Comparison of ENCODE assay signal across 17 cellular contexts in the genomic region with DNA sequence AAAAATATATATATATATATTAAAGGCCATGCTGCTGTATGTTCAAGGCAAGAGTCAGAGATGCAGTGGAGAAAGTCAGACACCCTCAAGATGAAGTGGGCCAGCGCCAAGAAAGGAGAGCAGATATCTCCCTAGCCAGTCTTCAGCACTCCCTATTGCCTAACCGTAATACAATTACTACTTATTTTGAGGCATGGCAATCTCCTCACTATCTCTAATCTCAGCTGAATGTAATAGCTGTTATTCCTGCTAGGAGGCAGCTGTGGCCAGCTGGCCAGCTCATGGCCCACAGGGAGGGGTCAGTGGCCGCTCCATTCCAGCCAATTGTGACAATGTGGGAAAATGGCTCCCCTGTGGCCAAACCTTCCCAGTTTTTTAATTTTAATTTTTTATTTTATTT.
"Had no signal": no experiment of that assay in that cellular context is flagged by ENCODE, and none has a peak within 500 bp of the region (broad histone marks: within the 10 kb centered on the region; RNA-seq: fewer than 3 reads in every experiment).

No MANE protein-coding gene starts in this region.

- DNase-seq: activated CD8-positive, alpha-beta memory T cell treated with anti-CD3 and anti-CD28 coated beads, Interleukin-2, amount 10 ng/mL, durations not matched to agents 7 days and 5 days; activated T-cell treated with anti-CD3 and anti-CD28 coated beads, Interleukin-2, amount 50 U/mL, for 24 hours; foreskin melanocyte; kidney glomerular epithelial cell; naive thymus-derived CD8-positive, alpha-beta T cell; stimulated activated CD4-positive, alpha-beta T cell treated with anti-CD3 and anti-CD28 coated beads, Interleukin-4, amount 100 ng/mL, for 1 hour; stomach; uterus had no signal

- H3K27me3 ChIP-seq: breast epithelium, esophagus muscularis mucosa, hepatocyte, neutrophil, stomach, uterus had no signal

- H3K36me3 ChIP-seq: breast epithelium, uterus had no signal

- H3K27me3 Mint-ChIP-seq: activated CD8-positive, alpha-beta memory T cell treated with anti-CD3 and anti-CD28 coated beads, Interleukin-2, amount 10 ng/mL, durations not matched to agents 7 days and 5 days; activated T-cell treated with anti-CD3 and anti-CD28 coated beads, Interleukin-2, amount 50 U/mL, for 24 hours; naive thymus-derived CD8-positive, alpha-beta T cell; progenitor cell of endocrine pancreas had no signal

- H3K4me3 Mint-ChIP-seq: activated CD8-positive, alpha-beta memory T cell treated with anti-CD3 and anti-CD28 coated beads, Interleukin-2, amount 10 ng/mL, durations not matched to agents 7 days and 5 days; activated T-cell treated with anti-CD3 and anti-CD28 coated beads, Interleukin-2, amount 50 U/mL, for 24 hours; naive thymus-derived CD8-positive, alpha-beta T cell; T-helper 2 cell treated with Interferon-gamma antibody and Interleukin-4, amounts not matched to agents 5 μg/mL and 100 μg/mL, for 36 hours had no signal

- ATAC-seq: activated CD4-positive, CD25-positive, alpha-beta regulatory T cell treated with anti-CD3 and anti-CD28 coated beads, Interleukin-2, amount 50 U/mL, for 24 hours; activated naive CD4-positive, alpha-beta T cell treated with anti-CD3 and anti-CD28 coated beads, Interleukin-2, amount 50 U/mL, for 72 hours; naive thymus-derived CD8-positive, alpha-beta T cell had no signal

- H3K27ac ChIP-seq: breast epithelium, esophagus muscularis mucosa, hepatocyte, neutrophil, stomach, uterus had no signal

- H3K9me3 ChIP-seq: breast epithelium, esophagus muscularis mucosa, neutrophil, stomach, uterus had no signal

- H3K27ac Mint-ChIP-seq: activated CD8-positive, alpha-beta memory T cell treated with anti-CD3 and anti-CD28 coated beads, Interleukin-2, amount 10 ng/mL, durations not matched to agents 7 days and 5 days; activated naive CD4-positive, alpha-beta T cell treated with anti-CD3 and anti-CD28 coated beads, Interleukin-2, amount 50 U/mL, for 72 hours; progenitor cell of endocrine pancreas; T-helper 2 cell treated with Interferon-gamma antibody and Interleukin-4, amounts not matched to agents 5 μg/mL and 100 μg/mL, for 36 hours had no signal

- H3K4me1 ChIP-seq: breast epithelium, uterus had no signal

- H3K4me3 ChIP-seq: breast epithelium, esophagus muscularis mucosa, hepatocyte, stomach, uterus had no signal

- FAIRE-seq: colon had no signal

- H3K9me3 Mint-ChIP-seq: activated T-cell treated with anti-CD3 and anti-CD28 coated beads, Interleukin-2, amount 50 U/mL, for 24 hours; naive thymus-derived CD8-positive, alpha-beta T cell; T-helper 2 cell treated with Interferon-gamma antibody and Interleukin-4, amounts not matched to agents 5 μg/mL and 100 μg/mL, for 36 hours had no signal
